ENCODE assay signal across 18 cellular contexts in genomic region chr1:230707732-230708630, GRCh38. TPM values are rescaled to one million over a fixed set of nuclear protein-coding genes. Genes with fewer than 3 reads are reported as not detected.
A peak's percentile ranks its signal among the peaks of the same experiment; 100 is the strongest.
DNase-seq lines count a peak whose midpoint lies in the region; ATAC-seq and TF ChIP-seq lines count a peak whose summit lies in the region.
"Had no signal": no experiment of that assay in that cellular context is flagged by ENCODE, and none has a peak within 500 bp of the region (broad histone marks: within the 10 kb centered on the region; RNA-seq: fewer than 3 reads in every experiment).

No MANE protein-coding gene starts in this region.

- no peak for TF ChIP-seq CTCF in heart right ventricle (IDR thresholded peaks at IDR 0.05)
- no peak for TF ChIP-seq CTCF in heart left ventricle (IDR thresholded peaks at IDR 0.05)
- no peak for TF ChIP-seq CTCF in WERI-Rb-1 (IDR thresholded peaks at IDR 0.05; ENCODE audit: low read depth, low read length)

- H3K27ac ChIP-seq in heart right ventricle (no peak overlapping the region), heart left ventricle (no peak overlapping the region), WERI-Rb-1 (no peak overlapping the region)
- H3K27ac ChIP-seq: C4-2B had no signal

- H3K27me3 ChIP-seq in heart right ventricle = no peaks in the 10 kb centered on the region
- no peaks in the 10 kb centered on the region for H3K27me3 ChIP-seq in heart left ventricle
- H3K27me3 ChIP-seq in WERI-Rb-1 (ENCODE audit: insufficient read depth, low read depth, severe bottlenecking) = no peaks in the 10 kb centered on the region

- H3K27me3 Mint-ChIP-seq in stimulated activated memory B cell treated with anti-CD40 and anti-IgM and Interleukin-4, amounts not matched to agents 10 μg/mL and 1 μg/mL and 100 μg/mL, for 72 hours = peaks cover 25% of the 10 kb centered on the region

- H3K4me1 ChIP-seq in heart right ventricle (peaks cover 0 to 54% (median 10%) of the 10 kb centered on the region in 9 donors), heart left ventricle (peaks cover 0 to 35% (median 6%) of the 10 kb centered on the region in 12 donors)

- no peak for ATAC-seq in heart right ventricle
- no peak for ATAC-seq in heart left ventricle
- peak; percentile 16 for ATAC-seq in left lobe of liver
- ATAC-seq in stimulated activated memory B cell treated with anti-CD40 and anti-IgM and Interleukin-4, amounts not matched to agents 10 μg/mL and 1 μg/mL and 100 μg/mL, for 72 hours = peak; percentile 28
- ATAC-seq in HG03025 (IDR thresholded peaks at IDR 0.05; ENCODE audit: low FRiP score, unreplicated experiment) = no peak

- no peak for DNase-seq in heart right ventricle
- no peak for DNase-seq in heart left ventricle
- DNase-seq in WERI-Rb-1 = peak; percentile 72
- no peak for DNase-seq in left lobe of liver (ENCODE audit: low spot score)
- DNase-seq in HPDE6-E6E7 (ENCODE audit: extremely low spot score) = no peak
- no peak for DNase-seq in LoVo (ENCODE audit: low spot score)
- DNase-seq: COR-L47, DMS53, Kasumi-1, NCI-H146, NCI-H2107, NCI-H226, NCI-H526 treated with DMSO at 0.1 percent for 48 hours had no signal

- H3K36me3 ChIP-seq in heart right ventricle = peaks cover 0 to 64% (median 0%) of the 10 kb centered on the region in 9 donors
- H3K36me3 ChIP-seq in heart left ventricle = peaks cover 0 to 50% (median 20%) of the 10 kb centered on the region in 9 donors
- H3K36me3 ChIP-seq in WERI-Rb-1 = no peaks in the 10 kb centered on the region

- H3K4me3 Mint-ChIP-seq in stimulated activated memory B cell treated with anti-CD40 and anti-IgM and Interleukin-4, amounts not matched to agents 10 μg/mL and 1 μg/mL and 100 μg/mL, for 72 hours = no peak overlapping the region

- no peaks in the 10 kb centered on the region for H3K36me3 Mint-ChIP-seq in stimulated activated memory B cell treated with anti-CD40 and anti-IgM and Interleukin-4, amounts not matched to agents 10 μg/mL and 1 μg/mL and 100 μg/mL, for 72 hours

- H3K4me3 ChIP-seq in heart right ventricle (peak overlapping the region in 6 of 10 donors; percentile 7 to 63 (median 16)), heart left ventricle (peak overlapping the region in 6 of 12 donors; percentile 14 to 67 (median 44)), WERI-Rb-1 (ENCODE audit: low read depth, low read length) (no peak overlapping the region)

- no peaks in the 10 kb centered on the region for H3K9me3 ChIP-seq in heart right ventricle
- no peaks in the 10 kb centered on the region for H3K9me3 ChIP-seq in heart left ventricle
- H3K9me3 ChIP-seq in WERI-Rb-1 (ENCODE audit: severe bottlenecking) = no peaks in the 10 kb centered on the region

- intact Hi-C loops in heart right ventricle (cut with DNase I) (no loop called here), heart left ventricle (cut with DNase I) (no loop called here)

- TF ChIP-seq POLR2A in heart left ventricle (IDR thresholded peaks at IDR 0.05) = no peak

- H3K9me3 Mint-ChIP-seq in stimulated activated memory B cell treated with anti-CD40 and anti-IgM and Interleukin-4, amounts not matched to agents 10 μg/mL and 1 μg/mL and 100 μg/mL, for 72 hours = peaks cover 2% of the 10 kb centered on the region

- no peak overlapping the region for H3K27ac Mint-ChIP-seq in stimulated activated memory B cell treated with anti-CD40 and anti-IgM and Interleukin-4, amounts not matched to agents 10 μg/mL and 1 μg/mL and 100 μg/mL, for 72 hours

- no peaks in the 10 kb centered on the region for H3K4me1 Mint-ChIP-seq in stimulated activated memory B cell treated with anti-CD40 and anti-IgM and Interleukin-4, amounts not matched to agents 10 μg/mL and 1 μg/mL and 100 μg/mL, for 72 hours

- WGBS in heart right ventricle, 2 donors = 64 to 70% methylated on average over 22 of the region's 22 CpGs
- 62 to 69% (median 65%) methylated on average over 20 to 22 of the region's 22 CpGs for WGBS in heart left ventricle, 4 donors

RNA-seq across cellular contexts. Expression of gene AGT, which starts 5.9 kb away (rescaled TPM):
- total RNA-seq in heart right ventricle (10 to 100 TPM; 44.2 to 87.5 (median 63.3) TPM), heart left ventricle (100 to 1,000 TPM in 1 of 9 donors, 10 to 100 TPM in 8; 37.1 to 182 (median 69.8) TPM), left lobe of liver (2,376 TPM)
- polyA plus RNA-seq in heart right ventricle (10 to 100 TPM; 52.6 to 94.7 TPM), heart left ventricle (10 to 100 TPM; 44.2 to 72.5 TPM)
- total RNA-seq: OCI-LY7 had no signal

RNA-seq across cellular contexts. Expression of gene CAPN9, which starts 39.2 kb away (rescaled TPM):
- total RNA-seq in heart right ventricle (under 1 TPM in 3 of 10 donors, not detected in 7; 0.22 to 0.25 (median 0.24) TPM), heart left ventricle (under 1 TPM in 3 of 9 donors, not detected in 6; 0.12 to 0.31 (median 0.22) TPM), left lobe of liver (not detected)
- polyA plus RNA-seq in heart right ventricle (not detected), heart left ventricle (under 1 TPM in 1 of 2 donors, not detected in 1; 0.04 TPM)
- total RNA-seq: A172, OCI-LY7 had no signal

Comparison
In these comparisons a context has a peak if more than half of its experiments do, and no peak if none do; other contexts are left out.
1. ATAC-seq: peak in left lobe of liver (single experiment) and stimulated activated memory B cell treated with anti-CD40 and anti-IgM and Interleukin-4, amounts not matched to agents 10 μg/mL and 1 μg/mL and 100 μg/mL, for 72 hours (single experiment); none in heart right ventricle (0 of 8), heart left ventricle (0 of 4) and HG03025 (single experiment).
2. RNA of gene AGT, which starts 5.9 kb away (total RNA-seq): 2,376 TPM in left lobe of liver (single experiment); 37.1 to 182 TPM in heart left ventricle and 44.2 to 87.5 TPM in heart right ventricle; every median in the first group is over 10 times any median in the second.